13 cellular contexts compared by ENCODE assay signal in the genomic region with DNA sequence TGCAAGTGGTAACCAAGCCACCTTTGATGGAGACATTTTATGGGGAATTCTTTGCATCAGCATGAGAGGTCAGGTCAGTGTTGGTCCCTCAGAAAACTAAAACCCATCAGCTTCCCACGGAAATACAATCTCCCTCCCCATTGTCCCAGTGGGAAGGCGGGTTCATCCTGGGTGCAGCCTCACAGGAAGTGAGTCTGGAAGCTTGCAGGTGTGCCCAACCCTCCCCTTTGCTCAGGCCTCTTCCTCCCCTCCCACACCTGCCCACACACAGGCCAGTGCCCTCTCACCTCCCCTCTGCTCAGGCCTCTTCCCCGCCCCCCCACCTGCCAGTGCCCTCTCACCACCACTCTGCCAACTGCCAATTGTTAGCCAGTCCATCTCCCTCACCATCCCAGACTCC.
"Had no signal": no experiment of that assay in that cellular context is flagged by ENCODE, and none has a peak within 500 bp of the region (broad histone marks: within the 10 kb centered on the region; RNA-seq: fewer than 3 reads in every experiment).

No MANE protein-coding gene starts in this region.

- H3K4me3 ChIP-seq: esophagus muscularis mucosa, gastrocnemius medialis, lung, thoracic aorta had no signal

- H3K27ac ChIP-seq: epithelial cell of prostate, esophagus muscularis mucosa, gastrocnemius medialis, thoracic aorta had no signal

- ATAC-seq: gastrocnemius medialis had no signal

- H3K4me1 ChIP-seq: esophagus muscularis mucosa, gastrocnemius medialis had no signal

- H3K36me3 ChIP-seq: esophagus muscularis mucosa, gastrocnemius medialis, thoracic aorta had no signal

- H3K9me3 ChIP-seq: gastrocnemius medialis, thoracic aorta had no signal

- DNase-seq: cortex of kidney; effector memory CD4-positive, alpha-beta T cell; glutamatergic neuron; kidney; left ventricle myocardium superior; mesenchymal stem cell; natural killer cell; stimulated activated CD4-positive, alpha-beta T cell treated with anti-CD3 and anti-CD28 coated beads, Interleukin-4, amount 100 ng/mL, for 4 hours had no signal

- H3K27me3 ChIP-seq: esophagus muscularis mucosa, gastrocnemius medialis had no signal

- FAIRE-seq: kidney had no signal
